1 cellular context compared by ENCODE assay signal in the genomic region with DNA sequence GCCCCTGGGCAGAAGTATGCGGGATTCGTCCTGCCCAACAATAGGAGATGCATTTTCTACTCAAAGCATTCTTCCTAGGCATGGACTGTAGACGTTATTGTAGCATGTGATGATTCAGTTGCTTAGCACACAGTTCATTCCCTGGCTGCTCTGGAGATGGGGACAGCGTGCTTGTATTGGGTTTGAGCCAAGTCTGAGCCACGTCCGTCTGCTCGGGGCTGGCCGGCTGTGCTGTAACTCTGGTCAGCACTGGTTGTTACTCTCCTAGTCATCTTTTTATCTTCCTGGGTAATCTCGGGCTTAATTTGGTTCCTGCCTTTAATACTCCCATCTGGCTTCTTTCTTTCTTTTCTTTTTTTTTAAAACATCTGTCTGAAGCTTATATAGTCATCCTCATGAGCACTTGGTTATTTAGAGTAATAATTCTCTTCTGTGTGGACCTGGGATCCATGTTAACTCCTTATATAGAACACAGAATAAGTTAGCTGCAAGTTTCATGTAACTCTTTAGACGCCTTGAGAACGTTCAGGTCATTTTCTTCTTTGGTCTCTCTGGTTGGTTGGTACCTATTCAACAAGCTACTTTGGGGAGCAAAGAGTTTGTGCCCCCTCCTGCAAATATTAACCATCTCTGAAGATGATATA.
A peak's percentile ranks its signal among the peaks of the same experiment; 100 is the strongest.
TF ChIP-seq lines count a peak whose summit lies in the region.

No MANE protein-coding gene starts in this region.

TF ChIP-seq in SK-N-SH, 30 proteins besides CTCF, POLR2A, EP300 and RAD21 (continued from another document):
- TF ChIP-seq NRF1 (IDR thresholded peaks at IDR 0.05; ENCODE audit: low read depth, low read length), result no peak
- TF ChIP-seq FOXM1 (IDR thresholded peaks at IDR 0.05; ENCODE audit: low read depth), result peak; percentile 97
- TF ChIP-seq RFX5 (IDR thresholded peaks at IDR 0.05; ENCODE audit: low read length), result peak; percentile 55; the same call in 1 of the 2 replicates
- peak; percentile 89 for TF ChIP-seq POLR2AphosphoS5 (IDR thresholded peaks at IDR 0.05; ENCODE audit: low read depth, low read length)
- peak; percentile 94 for TF ChIP-seq TEAD4 (IDR thresholded peaks at IDR 0.05; ENCODE audit: borderline replicate concordance, insufficient read depth)
- TF ChIP-seq GABPA (IDR thresholded peaks at IDR 0.05; ENCODE audit: low read depth), result no peak
- TF ChIP-seq RCOR1 (IDR thresholded peaks at IDR 0.05; ENCODE audit: low read length), result peak; percentile 66; the same call in 1 of the 2 replicates
- peak; percentile 89; the same call in 1 of the 2 replicates for TF ChIP-seq MEF2A (IDR thresholded peaks at IDR 0.05; ENCODE audit: borderline replicate concordance, low read depth)
- peak; percentile 21; the same call in 1 of the 2 replicates for TF ChIP-seq SMC3 (IDR thresholded peaks at IDR 0.05; ENCODE audit: low read depth, low read length)
- TF ChIP-seq JUND (IDR thresholded peaks at IDR 0.05), result peak; percentile 87
- TF ChIP-seq NFIC (IDR thresholded peaks at IDR 0.05; ENCODE audit: borderline replicate concordance), result peak; percentile 99
- TF ChIP-seq MXI1 (IDR thresholded peaks at IDR 0.05; ENCODE audit: low read depth, low read length), result peak; percentile 88
- TF ChIP-seq TCF12 (IDR thresholded peaks at IDR 0.05), result peak; percentile 99
- peak; percentile 98 for TF ChIP-seq RXRA (IDR thresholded peaks at IDR 0.05; ENCODE audit: borderline replicate concordance, low read depth)
- TF ChIP-seq GATA2 (CRISPR knock-in tag; IDR thresholded peaks at IDR 0.05), result peak; percentile 76
- TF ChIP-seq, protein P1, sequence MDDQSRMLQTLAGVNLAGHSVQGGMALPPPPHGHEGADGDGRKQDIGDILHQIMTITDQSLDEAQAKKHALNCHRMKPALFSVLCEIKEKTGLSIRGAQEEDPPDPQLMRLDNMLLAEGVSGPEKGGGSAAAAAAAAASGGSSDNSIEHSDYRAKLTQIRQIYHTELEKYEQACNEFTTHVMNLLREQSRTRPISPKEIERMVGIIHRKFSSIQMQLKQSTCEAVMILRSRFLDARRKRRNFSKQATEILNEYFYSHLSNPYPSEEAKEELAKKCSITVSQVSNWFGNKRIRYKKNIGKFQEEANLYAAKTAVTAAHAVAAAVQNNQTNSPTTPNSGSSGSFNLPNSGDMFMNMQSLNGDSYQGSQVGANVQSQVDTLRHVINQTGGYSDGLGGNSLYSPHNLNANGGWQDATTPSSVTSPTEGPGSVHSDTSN (IDR thresholded peaks at IDR 0.05), result peak; percentile 92
